8 cellular contexts compared by ENCODE assay signal in genomic region chr1:27153549-27153886, GRCh38. TPM values are rescaled to one million over a fixed set of nuclear protein-coding genes. Genes with fewer than 3 reads are reported as not detected.
DNase-seq lines count a peak whose midpoint lies in the region; ATAC-seq and TF ChIP-seq lines count a peak whose summit lies in the region.

No MANE protein-coding gene starts in this region.

- no peak for ATAC-seq in natural killer cell treated with Interleukin-12 subunit alpha and Interleukin-12 subunit beta and Interleukin-15 and Interleukin-18, amount 100 ng/mL, for 72 hours
- ATAC-seq in HG03175 (IDR thresholded peaks at IDR 0.05; ENCODE audit: unreplicated experiment) (no peak), GM19395 (IDR thresholded peaks at IDR 0.05; ENCODE audit: unreplicated experiment) (no peak), GM19023 (IDR thresholded peaks at IDR 0.05; ENCODE audit: unreplicated experiment) (no peak), GM18502 (IDR thresholded peaks at IDR 0.05; ENCODE audit: poor library complexity, unreplicated experiment) (no peak)

- H3K9ac ChIP-seq in BLaER1 = peak overlapping the region; percentile 91

- no peaks in the 10 kb centered on the region for H3K9me3 ChIP-seq in BLaER1
- H3K9me3 ChIP-seq in MG63 = no peaks in the 10 kb centered on the region

- H4K20me1 ChIP-seq in BLaER1 = peaks cover 47% of the 10 kb centered on the region

- H3K4me3 Mint-ChIP-seq in natural killer cell treated with Interleukin-12 subunit alpha and Interleukin-12 subunit beta and Interleukin-15 and Interleukin-18, amount 100 ng/mL, for 72 hours = peak overlapping the region; percentile 99

- H3K4me2 ChIP-seq in BLaER1 = peak overlapping the region; percentile 99

- H3K27me3 ChIP-seq in BLaER1 (no peaks in the 10 kb centered on the region), MG63 (no peaks in the 10 kb centered on the region), dorsolateral prefrontal cortex (no peaks in the 10 kb centered on the region)

- DNase-seq in MG63 (peak; percentile 50), dorsolateral prefrontal cortex (no peak)
- DNase-seq in natural killer cell treated with Interleukin-12 subunit alpha and Interleukin-12 subunit beta and Interleukin-15 and Interleukin-18, amount 100 ng/mL, for 72 hours (ENCODE audit: low spot score) = no peak

- no peaks in the 10 kb centered on the region for H3K9me3 Mint-ChIP-seq in natural killer cell treated with Interleukin-12 subunit alpha and Interleukin-12 subunit beta and Interleukin-15 and Interleukin-18, amount 100 ng/mL, for 72 hours

- no peaks in the 10 kb centered on the region for H3K36me3 Mint-ChIP-seq in natural killer cell treated with Interleukin-12 subunit alpha and Interleukin-12 subunit beta and Interleukin-15 and Interleukin-18, amount 100 ng/mL, for 72 hours

- H3K4me3 ChIP-seq in BLaER1 (peak overlapping the region; percentile 77), MG63 (peak overlapping the region; percentile 70), dorsolateral prefrontal cortex (peak overlapping the region in 57 of 59 donors; percentile 1 to 91 (median 76))

- peaks cover 60% of the 10 kb centered on the region for H3K4me1 ChIP-seq in BLaER1

- TF ChIP-seq CTCF in dorsolateral prefrontal cortex (IDR thresholded peaks at IDR 0.05 in 54 of 56, conservative IDR thresholded peaks at IDR 0.05 in 2 of 56; ENCODE audit: low read depth in 1 of 56, partially characterized antibody in 56 of 56) = no peak

- peak overlapping the region; percentile 55 for H3K27ac ChIP-seq in BLaER1
- peak overlapping the region in 47 of 59 donors; percentile 1 to 97 (median 86) for H3K27ac ChIP-seq in dorsolateral prefrontal cortex

- intact Hi-C loops in dorsolateral prefrontal cortex (cut with DNase I) = loop anchor here in 1 of 2 donors (5.0 kb wide), 1 partner anchor 41 kb away; no protein-coding TSS in a partner anchor

- no peaks in the 10 kb centered on the region for H3K27me3 Mint-ChIP-seq in natural killer cell treated with Interleukin-12 subunit alpha and Interleukin-12 subunit beta and Interleukin-15 and Interleukin-18, amount 100 ng/mL, for 72 hours

- H3K4me1 Mint-ChIP-seq in natural killer cell treated with Interleukin-12 subunit alpha and Interleukin-12 subunit beta and Interleukin-15 and Interleukin-18, amount 100 ng/mL, for 72 hours (ENCODE audit: low read depth in 2 of 2) = peaks cover 50 to 59% of the 10 kb centered on the region in 2 donors

- no peaks in the 10 kb centered on the region for H3K36me3 ChIP-seq in BLaER1
- no peaks in the 10 kb centered on the region for H3K36me3 ChIP-seq in MG63

- H3K27ac Mint-ChIP-seq in natural killer cell treated with Interleukin-12 subunit alpha and Interleukin-12 subunit beta and Interleukin-15 and Interleukin-18, amount 100 ng/mL, for 72 hours = peak overlapping the region; percentile 82 to 98

RNA-seq across cellular contexts. Expression of gene SLC9A1, which starts 1.4 kb away (rescaled TPM):
- total RNA-seq in MG63 (2014; rRNA removed; shearing (Covaris generic); ENCODE audit: low replicate concordance) = 2.9 and 23.6 TPM in 2 replicates
- 10 to 100 TPM; 16.2 to 58.9 (median 38.4) TPM for total RNA-seq in dorsolateral prefrontal cortex
- 10 to 100 TPM; 25.3 to 31.4 TPM for total RNA-seq in natural killer cell treated with Interleukin-12 subunit alpha and Interleukin-12 subunit beta and Interleukin-15 and Interleukin-18, amount 100 ng/mL, for 72 hours
